Comparison of ENCODE assay signal across 26 cellular contexts in the genomic region with DNA sequence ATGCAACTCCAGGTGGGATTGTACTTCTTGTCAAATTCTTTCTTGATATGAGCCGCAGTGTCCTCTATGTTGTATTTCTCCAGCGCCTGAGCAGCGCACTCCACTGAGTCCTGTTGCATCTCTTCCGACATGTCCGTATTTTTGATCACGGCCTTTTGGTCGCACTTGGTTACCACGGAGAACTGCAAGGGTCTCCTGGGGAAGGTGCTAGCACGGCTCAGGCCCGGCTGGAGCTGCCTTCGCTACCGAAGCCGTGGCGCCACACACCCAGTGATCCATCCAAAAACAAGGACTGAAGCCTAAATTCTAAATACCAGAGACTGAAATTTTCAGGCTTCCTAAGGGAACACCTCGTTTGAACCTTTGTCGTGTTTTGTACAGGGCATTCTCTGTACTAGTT.
"Had no signal": no experiment of that assay in that cellular context is flagged by ENCODE, and none has a peak within 500 bp of the region (broad histone marks: within the 10 kb centered on the region; RNA-seq: fewer than 3 reads in every experiment).

No MANE protein-coding gene starts in this region.

- H3K4me1 ChIP-seq: stomach, suprapubic skin, testis, thyroid gland, tibial artery, tibial nerve, transverse colon, upper lobe of left lung, uterus, vagina had no signal

- ATAC-seq: stimulated activated effector memory CD8-positive, alpha-beta T cell treated with anti-CD3 and anti-CD28 coated beads, Interleukin-12 subunit alpha, Interleukin-12 subunit beta, amount 100 ng/mL, for 72 hours; stimulated activated memory B cell treated with anti-CD40 and anti-IgM and Interleukin-4, amounts not matched to agents 10 μg/mL and 1 μg/mL and 100 μg/mL, for 72 hours; stimulated activated naive B cell treated with anti-CD40 and anti-IgM and Interleukin-4, amounts not matched to agents 10 μg/mL and 1 μg/mL and 100 μg/mL, for 72 hours; stimulated activated naive CD8-positive, alpha-beta T cell treated with anti-CD3 and anti-CD28 coated beads, Interleukin-15, amount 100 ng/mL, for 72 hours; stimulated activated naive CD8-positive, alpha-beta T cell treated with anti-CD3 and anti-CD28 coated beads, Interleukin-15, Interleukin-2, amounts not matched to agents 100 U/mL and 50 U/mL, for 24 hours had no signal

- DNase-seq: stimulated activated CD4-positive, alpha-beta T cell treated with anti-CD3 and anti-CD28 coated beads, Interleukin-2, amount 100 ng/mL, for 48 hours; stimulated activated CD4-positive, alpha-beta T cell treated with anti-CD3 and anti-CD28 coated beads, Interleukin-4, amount 100 ng/mL, for 1 hour; stimulated activated CD4-positive, alpha-beta T cell treated with anti-CD3 and anti-CD28 coated beads, Interleukin-4, amount 100 ng/mL, for 24 hours; stimulated activated CD4-positive, alpha-beta T cell treated with anti-CD3 and anti-CD28 coated beads, Interleukin-4, amount 100 ng/mL, for 4 hours; stimulated activated CD8-positive, alpha-beta memory T cell treated with anti-CD3 and anti-CD28 coated beads, Interleukin-4, amount 100 ng/mL, for 48 hours; stimulated activated naive B cell treated with anti-CD40 and anti-IgM and Interleukin-4, amounts not matched to agents 10 μg/mL and 1 μg/mL and 100 μg/mL, for 72 hours; stimulated activated naive CD4-positive, alpha-beta T cell; stimulated activated naive CD4-positive, alpha-beta T cell treated with Interleukin-2 at 50 U/mL for 16 hours; stimulated activated naive CD8-positive, alpha-beta T cell treated with anti-CD3 and anti-CD28 coated beads, Interleukin-15, amount 100 ng/mL, for 72 hours; stimulated activated naive CD8-positive, alpha-beta T cell treated with anti-CD3 and anti-CD28 coated beads, Interleukin-15, Interleukin-2, amounts not matched to agents 100 U/mL and 50 U/mL, for 24 hours; stomach; substantia nigra; testis; thyroid gland; tibial artery; transverse colon; trophoblast cell; uterus had no signal

- H3K9me3 ChIP-seq: stomach, suprapubic skin, testis, thoracic aorta, thyroid gland, tibial artery, tibial nerve, transverse colon, upper lobe of left lung, uterus, vagina had no signal

- FAIRE-seq: urothelium cell line had no signal

- H3K36me3 ChIP-seq: stomach, suprapubic skin, thoracic aorta, thyroid gland, tibial artery, tibial nerve, transverse colon, upper lobe of left lung, uterus, vagina had no signal

- H3K27me3 ChIP-seq: stomach, suprapubic skin, testis, thyroid gland, tibial artery, tibial nerve, transverse colon, upper lobe of left lung, uterus, vagina had no signal

- H3K4me3 ChIP-seq: stomach, suprapubic skin, thoracic aorta, thyroid gland, tibial artery, tibial nerve, transverse colon, upper lobe of left lung, uterus, vagina had no signal

- H3K27ac ChIP-seq: stomach, suprapubic skin, testis, thoracic aorta, thyroid gland, tibial artery, tibial nerve, transverse colon, upper lobe of left lung, uterus, vagina had no signal
